In the genomic region with DNA sequence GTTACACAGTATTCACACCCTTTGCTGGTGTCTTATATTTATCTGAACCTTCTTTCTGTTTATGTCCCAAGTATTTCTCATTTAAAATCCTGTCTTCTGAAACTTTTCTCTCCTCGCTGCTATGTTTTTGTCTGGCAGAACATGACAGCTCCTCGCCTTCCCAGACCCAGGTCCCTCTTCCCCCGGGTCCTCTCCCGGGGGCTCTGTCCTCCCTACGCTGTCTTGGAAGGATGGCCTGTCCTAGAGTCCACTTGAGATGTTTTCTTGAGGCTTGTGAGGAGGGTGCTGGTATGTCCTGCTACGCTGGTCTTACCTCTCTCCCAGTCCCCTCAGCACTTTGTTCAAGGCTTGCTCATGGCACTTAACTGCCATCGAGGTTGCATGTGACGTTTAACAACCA, we compare ENCODE assay signal across 21 cellular contexts. TPM values are rescaled to one million over a fixed set of nuclear protein-coding genes. Genes with fewer than 3 reads are reported as not detected.
DNase-seq lines count a peak whose midpoint lies in the region; ATAC-seq and TF ChIP-seq lines count a peak whose summit lies in the region.
"Had no signal": no experiment of that assay in that cellular context is flagged by ENCODE, and none has a peak within 500 bp of the region (broad histone marks: within the 10 kb centered on the region; RNA-seq: fewer than 3 reads in every experiment).

No MANE protein-coding gene starts in this region.

- H3K4me1 Mint-ChIP-seq in activated T-cell treated with anti-CD3 and anti-CD28 coated beads, Interleukin-2, amount 50 U/mL, for 24 hours (ENCODE audit: low read depth), result peaks cover 33% of the 10 kb centered on the region
- peaks cover 32% of the 10 kb centered on the region for H3K4me1 Mint-ChIP-seq in stimulated activated naive CD8-positive, alpha-beta T cell treated with anti-CD3 and anti-CD28 coated beads, Interleukin-15, Interleukin-2, amounts not matched to agents 100 ng/mL and 50 ng/mL, for 24 hours (ENCODE audit: low read depth)
- H3K4me1 Mint-ChIP-seq in neural crest cell (peaks cover 10% of the 10 kb centered on the region), CD14-positive monocyte (peaks cover 8% of the 10 kb centered on the region)

- H3K4me3 Mint-ChIP-seq in activated T-cell treated with anti-CD3 and anti-CD28 coated beads, Interleukin-2, amount 50 U/mL, for 24 hours, result no peak overlapping the region
- H3K4me3 Mint-ChIP-seq in stimulated activated naive CD8-positive, alpha-beta T cell treated with anti-CD3 and anti-CD28 coated beads, Interleukin-15, Interleukin-2, amounts not matched to agents 100 ng/mL and 50 ng/mL, for 24 hours, result no peak overlapping the region
- peak overlapping the region; percentile 51 for H3K4me3 Mint-ChIP-seq in neural crest cell
- no peak overlapping the region for H3K4me3 Mint-ChIP-seq in CD14-positive monocyte
- H3K4me3 Mint-ChIP-seq: CD8-positive, alpha-beta T cell had no signal

- no peak for DNase-seq in activated T-cell treated with anti-CD3 and anti-CD28 coated beads, Interleukin-2, amount 50 U/mL, for 24 hours
- no peak for DNase-seq in activated T-cell treated with anti-CD3 and anti-CD28 coated beads, Interleukin-2, amount 50 U/mL, for 1 hour
- DNase-seq in stimulated activated naive CD8-positive, alpha-beta T cell treated with anti-CD3 and anti-CD28 coated beads, Interleukin-15, Interleukin-2, amounts not matched to agents 100 U/mL and 50 U/mL, for 24 hours, result no peak
- DNase-seq in neural crest cell (ENCODE audit: low read depth, low spot score) (no peak), NCI-H146 (lab: John Stamatoyannopoulos, UW) (no peak), CD14-positive monocyte (ENCODE audit: low spot score) (no peak)
- DNase-seq: 8988T; CD8-positive, alpha-beta T cell; DND-41; H7; KG1; NCI-H1092; NCI-H2029 treated with DMSO at 0.1 percent for 48 hours; NCI-H226; NCI-H524; NCI-H774; NK-92 treated with Interleukin-12 subunit alpha and Interleukin-12 subunit beta, amount 100 ng/mL, for 24 hours had no signal

- no peaks in the 10 kb centered on the region for H3K27me3 Mint-ChIP-seq in activated T-cell treated with anti-CD3 and anti-CD28 coated beads, Interleukin-2, amount 50 U/mL, for 24 hours
- H3K27me3 Mint-ChIP-seq in stimulated activated naive CD8-positive, alpha-beta T cell treated with anti-CD3 and anti-CD28 coated beads, Interleukin-15, Interleukin-2, amounts not matched to agents 100 ng/mL and 50 ng/mL, for 24 hours, result no peaks in the 10 kb centered on the region
- no peaks in the 10 kb centered on the region for H3K27me3 Mint-ChIP-seq in neural crest cell (ENCODE audit: low read depth)
- peaks cover 0 to 1% (median 0%) of the 10 kb centered on the region in 3 donors for H3K27me3 Mint-ChIP-seq in CD14-positive monocyte (ENCODE audit: low read depth in 3 of 3)

- no peaks in the 10 kb centered on the region for H3K9me3 Mint-ChIP-seq in activated T-cell treated with anti-CD3 and anti-CD28 coated beads, Interleukin-2, amount 50 U/mL, for 24 hours
- H3K9me3 Mint-ChIP-seq in stimulated activated naive CD8-positive, alpha-beta T cell treated with anti-CD3 and anti-CD28 coated beads, Interleukin-15, Interleukin-2, amounts not matched to agents 100 ng/mL and 50 ng/mL, for 24 hours, result no peaks in the 10 kb centered on the region
- H3K9me3 Mint-ChIP-seq in neural crest cell (no peaks in the 10 kb centered on the region), CD14-positive monocyte (peaks cover 3 to 11% (median 4%) of the 10 kb centered on the region in 7 donors)
- H3K9me3 Mint-ChIP-seq: CD8-positive, alpha-beta T cell had no signal

- ATAC-seq in stimulated activated naive CD8-positive, alpha-beta T cell treated with anti-CD3 and anti-CD28 coated beads, Interleukin-15, Interleukin-2, amounts not matched to agents 100 U/mL and 50 U/mL, for 24 hours, result no peak
- ATAC-seq in HG03135 (IDR thresholded peaks at IDR 0.05; ENCODE audit: unreplicated experiment), result no peak
- ATAC-seq: CD8-positive, alpha-beta T cell; GM12878 had no signal

- TF ChIP-seq CTCF in neural crest cell (conservative IDR thresholded peaks at IDR 0.05) (no peak), CD14-positive monocyte (IDR thresholded peaks at IDR 0.05) (no peak)

- H3K27ac Mint-ChIP-seq in activated T-cell treated with anti-CD3 and anti-CD28 coated beads, Interleukin-2, amount 50 U/mL, for 24 hours, result peak overlapping the region; percentile 34
- peak overlapping the region; percentile 28 for H3K27ac Mint-ChIP-seq in stimulated activated naive CD8-positive, alpha-beta T cell treated with anti-CD3 and anti-CD28 coated beads, Interleukin-15, Interleukin-2, amounts not matched to agents 100 ng/mL and 50 ng/mL, for 24 hours
- H3K27ac Mint-ChIP-seq in neural crest cell (ENCODE audit: unreplicated experiment), result no peak overlapping the region
- no peak overlapping the region for H3K27ac Mint-ChIP-seq in CD14-positive monocyte
- H3K27ac Mint-ChIP-seq: CD8-positive, alpha-beta T cell had no signal

- intact Hi-C loops in CD14-positive monocyte (cut with micrococcal nuclease), result no loop called here

- peaks cover 94% of the 10 kb centered on the region for H3K36me3 Mint-ChIP-seq in activated T-cell treated with anti-CD3 and anti-CD28 coated beads, Interleukin-2, amount 50 U/mL, for 24 hours (ENCODE audit: low read depth)
- peaks cover 81% of the 10 kb centered on the region for H3K36me3 Mint-ChIP-seq in stimulated activated naive CD8-positive, alpha-beta T cell treated with anti-CD3 and anti-CD28 coated beads, Interleukin-15, Interleukin-2, amounts not matched to agents 100 ng/mL and 50 ng/mL, for 24 hours (ENCODE audit: low read depth)
- H3K36me3 Mint-ChIP-seq in neural crest cell (ENCODE audit: low read depth), result peaks cover 26% of the 10 kb centered on the region
- peaks cover 78 to 85% of the 10 kb centered on the region in 2 donors for H3K36me3 Mint-ChIP-seq in CD14-positive monocyte

RNA-seq across cellular contexts. Expression of a gene that starts 6.2 kb away (rescaled TPM):
- total RNA-seq in neural crest cell, result 62.3 and 65.6 TPM in 2 replicates
- 10 to 100 TPM; 12.4 to 12.7 TPM for polyA plus RNA-seq in CD14-positive monocyte

RNA-seq across cellular contexts. Expression of a gene that starts 8.3 kb away (rescaled TPM):
- 1.2 and 1.4 TPM in 2 replicates for total RNA-seq in neural crest cell
- polyA plus RNA-seq in CD14-positive monocyte, result under 1 TPM; 0.81 to 0.82 TPM
- total RNA-seq: SJSA1 had no signal

RNA-seq across cellular contexts. Expression of a gene that starts 17.9 kb away (rescaled TPM):
- 72.0 TPM in 2 replicates for total RNA-seq in neural crest cell
- 10 to 100 TPM in 1 of 2 donors, 1 to 10 TPM in 1; 8.5 to 12.9 TPM for polyA plus RNA-seq in CD14-positive monocyte

Comparison
In these comparisons a context has a peak if more than half of its experiments do, and no peak if none do; other contexts are left out.
1. H3K27ac Mint-ChIP-seq: peak in activated T-cell treated with anti-CD3 and anti-CD28 coated beads, Interleukin-2, amount 50 U/mL, for 24 hours (single experiment) and stimulated activated naive CD8-positive, alpha-beta T cell treated with anti-CD3 and anti-CD28 coated beads, Interleukin-15, Interleukin-2, amounts not matched to agents 100 ng/mL and 50 ng/mL, for 24 hours (single experiment); none in neural crest cell (single experiment) and CD14-positive monocyte (0 of 7).